Comparison of ENCODE assay signal across 1 cellular context in genomic region chr9:127723013-127723412, GRCh38.
TF ChIP-seq lines count a peak whose summit lies in the region.

No MANE protein-coding gene starts in this region.

TF ChIP-seq in H1, 55 proteins besides CTCF, POLR2A, EP300 and RAD21:
- TF ChIP-seq CTBP2 (IDR thresholded peaks at IDR 0.05; ENCODE audit: borderline replicate concordance, insufficient read depth, insufficient read length, low read length) (no peak), SAP30 (IDR thresholded peaks at IDR 0.05; ENCODE audit: insufficient read depth, insufficient replicate concordance, low read length) (no peak), EZH2 (IDR thresholded peaks at IDR 0.05; ENCODE audit: low read depth, low read length, severe bottlenecking) (no peak), SIX5 (IDR thresholded peaks at IDR 0.05; ENCODE audit: low read depth, low read length) (no peak), USF2 (IDR thresholded peaks at IDR 0.05; ENCODE audit: low read length) (no peak), SIN3A (conservative IDR thresholded peaks at IDR 0.05 in 1 of 2, IDR thresholded peaks at IDR 0.05 in 1 of 2; ENCODE audit: low read depth in 1 of 2, low read length in 2 of 2) (no peak), CBX5 (IDR thresholded peaks at IDR 0.05; ENCODE audit: low read depth, low read length) (no peak), JUND (IDR thresholded peaks at IDR 0.05; ENCODE audit: low read length) (no peak)
